Comparison of ENCODE assay signal across 8 cellular contexts in genomic region chr4:165207016-165207430, GRCh38. TPM values are rescaled to one million over a fixed set of nuclear protein-coding genes. Genes with fewer than 3 reads are reported as not detected.
DNase-seq lines count a peak whose midpoint lies in the region; ATAC-seq, FAIRE-seq and TF ChIP-seq lines count a peak whose summit lies in the region.

No MANE protein-coding gene starts in this region.

- WGBS in GM12878 (ENCODE audit: insufficient coverage, insufficient replicate concordance, low lambda C conversion rate, missing lambda C conversion rate): under 1% methylated on average over 22 of the region's 28 CpGs

- RAD21 ChIA-PET in HCT116 (lab: Charles Lee; ENCODE audit: low non-redundant PET in 1 of 2, low total read pairs in 2 of 2, uncharacterized antibody in 2 of 2, unreplicated experiment in 2 of 2) (no interaction called here), GM12878 (lab: Charles Lee; ENCODE audit: unreplicated experiment) (interaction anchor here (1.1 to 1.6 kb wide), 2 partner anchors 83 to 120 kb away, joined by 3 to 4 read pairs; partner anchors contain the start of gene MSMO1)

- H3K9ac ChIP-seq in HCT116 (ENCODE audit: low read length) (peak overlapping the region; percentile 63), GM12878 (ENCODE audit: control insufficient read depth, insufficient read depth, low read length) (peak overlapping the region; percentile 72)

- H3K27ac ChIP-seq in HCT116 (ENCODE audit: low read depth, low read length) (peak overlapping the region; percentile 66; the same call in 1 of the 2 replicates), GM12878 (ENCODE audit: control insufficient read depth, insufficient read depth) (peak overlapping the region; percentile 35; the same call in 1 of the 2 replicates)

- no peaks in the 10 kb centered on the region for H3K9me2 ChIP-seq in HCT116 (ENCODE audit: insufficient read depth)

- ATAC-seq in HCT116: peak; percentile 45; the same call in 1 of the 2 replicates
- ATAC-seq in GM12878: peak; percentile 23
- ATAC-seq in stimulated activated effector memory CD8-positive, alpha-beta T cell treated with anti-CD3 and anti-CD28 coated beads, Interleukin-12 subunit alpha, Interleukin-12 subunit beta, amount 100 ng/mL, for 72 hours: peak; percentile 9

- H3K27me3 ChIP-seq in HCT116 (ENCODE audit: insufficient read depth, low read length): no peaks in the 10 kb centered on the region
- no peaks in the 10 kb centered on the region for H3K27me3 ChIP-seq in MG63
- no peaks in the 10 kb centered on the region for H3K27me3 ChIP-seq in GM12878 (replicated peaks in 1 of 2; ENCODE audit: control insufficient read depth in 2 of 2, insufficient read depth in 2 of 2, low read length in 1 of 2)

- H4K20me1 ChIP-seq in HCT116 (ENCODE audit: insufficient read depth) (no peaks in the 10 kb centered on the region), GM12878 (ENCODE audit: control insufficient read depth, insufficient read depth) (no peaks in the 10 kb centered on the region)

- POLR2A ChIA-PET in HCT116 (lab: Charles Lee): no interaction called here
- POLR2A ChIA-PET in GM12878 (lab: Charles Lee): no interaction called here

- BruUV-seq in HCT116 (replicated peaks; lab: Mats Ljungman, UMichigan) (no TSS peak), GM12878 (replicated peaks; lab: Mats Ljungman, UMichigan) (no TSS peak)

- H3K9me3 ChIP-seq in HCT116 (ENCODE audit: control insufficient read depth in 1 of 2, insufficient read depth in 1 of 2, low read depth in 1 of 2, low read length in 2 of 2) (no peaks in the 10 kb centered on the region), MG63 (no peaks in the 10 kb centered on the region), GM12878 (replicated peaks; ENCODE audit: control insufficient read depth, insufficient read depth, low read length) (no peaks in the 10 kb centered on the region)

- H2AFZ ChIP-seq in HCT116 (ENCODE audit: low read depth, low read length, poor library complexity, severe bottlenecking) (no peak overlapping the region), GM12878 (ENCODE audit: control insufficient read depth, low read depth, low read length) (peak overlapping the region; percentile 99)

- H3K4me1 ChIP-seq in HCT116 (ENCODE audit: control insufficient read depth in 1 of 2, insufficient read depth in 2 of 2, low read length in 2 of 2) (peaks cover 10 to 35% of the 10 kb centered on the region in 2 experiments), GM12878 (ENCODE audit: control insufficient read depth, insufficient read depth, low read length) (peaks cover 9% of the 10 kb centered on the region)

- peak overlapping the region; percentile 77 to 89 for H3K4me3 ChIP-seq in HCT116 (replicated peaks in 1 of 2; ENCODE audit: low read depth in 1 of 2, low read length in 2 of 2)
- H3K4me3 ChIP-seq in MG63: peak overlapping the region; percentile 55
- H3K4me3 ChIP-seq in GM12878: peak overlapping the region; percentile 90

- no peak for TF ChIP-seq EP300 in GM12878 (IDR thresholded peaks at IDR 0.05; ENCODE audit: borderline replicate concordance in 1 of 2, control insufficient read depth in 1 of 2, low read depth in 2 of 2, low read length in 2 of 2)

- peak overlapping the region; percentile 69 for H3K27ac Mint-ChIP-seq in activated T-cell treated with anti-CD3 and anti-CD28 coated beads, Interleukin-2, amount 50 U/mL, for 24 hours
- H3K27ac Mint-ChIP-seq in stimulated activated effector memory CD8-positive, alpha-beta T cell treated with anti-CD3 and anti-CD28 coated beads, Interleukin-12 subunit alpha, Interleukin-12 subunit beta, amount 100 ng/mL, for 72 hours: peak overlapping the region; percentile 20

- H3K27me3 Mint-ChIP-seq in activated T-cell treated with anti-CD3 and anti-CD28 coated beads, Interleukin-2, amount 50 U/mL, for 24 hours: no peaks in the 10 kb centered on the region

- peak overlapping the region; percentile 85 for H3K4me3 Mint-ChIP-seq in activated T-cell treated with anti-CD3 and anti-CD28 coated beads, Interleukin-2, amount 50 U/mL, for 24 hours
- peak overlapping the region; percentile 67 for H3K4me3 Mint-ChIP-seq in stimulated activated effector memory CD8-positive, alpha-beta T cell treated with anti-CD3 and anti-CD28 coated beads, Interleukin-12 subunit alpha, Interleukin-12 subunit beta, amount 100 ng/mL, for 72 hours

- SMC1A ChIA-PET in GM12878 (lab: Charles Lee; ENCODE audit: uncharacterized antibody, unreplicated experiment): interaction anchor here (0.6 to 1.3 kb wide), 3 partner anchors 9 to 136 kb away, joined by 3 to 6 read pairs (median 3); no protein-coding TSS in a partner anchor

- no peaks in the 10 kb centered on the region for H3K9me3 Mint-ChIP-seq in activated T-cell treated with anti-CD3 and anti-CD28 coated beads, Interleukin-2, amount 50 U/mL, for 24 hours
- H3K9me3 Mint-ChIP-seq in stimulated activated effector memory CD8-positive, alpha-beta T cell treated with anti-CD3 and anti-CD28 coated beads, Interleukin-12 subunit alpha, Interleukin-12 subunit beta, amount 100 ng/mL, for 72 hours: no peaks in the 10 kb centered on the region

- FAIRE-seq in GM12878 (lab: Jason Lieb, UNC): no peak

- peaks cover 9% of the 10 kb centered on the region for H3K36me3 Mint-ChIP-seq in activated T-cell treated with anti-CD3 and anti-CD28 coated beads, Interleukin-2, amount 50 U/mL, for 24 hours (ENCODE audit: low read depth)
- peaks cover 5% of the 10 kb centered on the region for H3K36me3 Mint-ChIP-seq in stimulated activated effector memory CD8-positive, alpha-beta T cell treated with anti-CD3 and anti-CD28 coated beads, Interleukin-12 subunit alpha, Interleukin-12 subunit beta, amount 100 ng/mL, for 72 hours

- H3K79me2 ChIP-seq in HCT116 (ENCODE audit: insufficient read depth, low read length) (peaks cover 42% of the 10 kb centered on the region), GM12878 (ENCODE audit: control insufficient read depth, insufficient read depth, low read length) (peaks cover 27% of the 10 kb centered on the region)

- TF ChIP-seq RAD21 in HCT116 (IDR thresholded peaks at IDR 0.05; ENCODE audit: low read depth): no peak
- no peak for TF ChIP-seq RAD21 in GM12878 (IDR thresholded peaks at IDR 0.05; ENCODE audit: insufficient read depth, low read depth, low read length)

- H3K4me2 ChIP-seq in HCT116 (ENCODE audit: low read length): peak overlapping the region; percentile 70
- peak overlapping the region; percentile 100 for H3K4me2 ChIP-seq in GM12878 (ENCODE audit: control insufficient read depth, insufficient read depth)

- H3K36me3 ChIP-seq in HCT116 (ENCODE audit: control insufficient read depth in 1 of 2, insufficient read depth in 2 of 2, low read length in 2 of 2) (no peaks in the 10 kb centered on the region), MG63 (no peaks in the 10 kb centered on the region), GM12878 (ENCODE audit: control insufficient read depth in 2 of 2, insufficient read depth in 2 of 2, low read length in 1 of 2) (no peaks in the 10 kb centered on the region)

- TF ChIP-seq CTCF in HCT116 (IDR thresholded peaks at IDR 0.05 in 2 of 3, conservative IDR thresholded peaks at IDR 0.05 in 1 of 3; ENCODE audit: borderline replicate concordance in 1 of 3, insufficient read depth in 1 of 3, low read depth in 2 of 3, low read length in 2 of 3): no peak
- TF ChIP-seq CTCF in GM12878 (IDR thresholded peaks at IDR 0.05 in 2 of 3, conservative IDR thresholded peaks at IDR 0.05 in 1 of 3; ENCODE audit: control insufficient read depth in 2 of 3, extremely low read depth in 1 of 3, insufficient read depth in 1 of 3, low read depth in 3 of 3, low read length in 3 of 3): no peak

- H3K4me1 Mint-ChIP-seq in activated T-cell treated with anti-CD3 and anti-CD28 coated beads, Interleukin-2, amount 50 U/mL, for 24 hours (ENCODE audit: low read depth): peaks cover 66% of the 10 kb centered on the region
- peaks cover 64% of the 10 kb centered on the region for H3K4me1 Mint-ChIP-seq in stimulated activated effector memory CD8-positive, alpha-beta T cell treated with anti-CD3 and anti-CD28 coated beads, Interleukin-12 subunit alpha, Interleukin-12 subunit beta, amount 100 ng/mL, for 72 hours

- DNase-seq in activated T-cell treated with anti-CD3 and anti-CD28 coated beads, Interleukin-2, amount 50 U/mL, for 24 hours: no peak
- no peak for DNase-seq in activated T-cell treated with anti-CD3 and anti-CD28 coated beads, Interleukin-2, amount 50 U/mL, for 1 hour
- DNase-seq in HCT116 (ENCODE audit: low read depth, low spot score) (no peak), MG63 (no peak), GM12878 (ENCODE audit: low read depth, low spot score) (no peak), islet precursor cell (peak; percentile 61), cortex of kidney (lab: John Stamatoyannopoulos, UW) (no peak)
- DNase-seq in stimulated activated effector memory CD8-positive, alpha-beta T cell treated with anti-CD3 and anti-CD28 coated beads, Interleukin-12 subunit alpha, Interleukin-12 subunit beta, amount 100 ng/mL, for 72 hours (ENCODE audit: low spot score in 2 of 2): peak in 1 of 2 donors; percentile 78

- in situ Hi-C loops in GM12878 (cut with MboI): no loop called here

- no peak for TF ChIP-seq POLR2A in HCT116 (IDR thresholded peaks at IDR 0.05; ENCODE audit: borderline replicate concordance, extremely low read depth, insufficient read depth, insufficient read length)
- no peak for TF ChIP-seq POLR2A in GM12878 (IDR thresholded peaks at IDR 0.05; ENCODE audit: low read depth, low read length)

- intact Hi-C loops in HCT116 (cut with micrococcal nuclease) (loop anchor here (5.0 kb wide), 1 partner anchor 120 kb away; the partner anchor contains the start of gene MSMO1), GM12878 (cut with micrococcal nuclease; ENCODE audit: unreplicated experiment) (loop anchor here (2.0 kb wide), 1 partner anchor 120 kb away; the partner anchor contains the start of gene MSMO1)

- CTCF ChIA-PET in HCT116 (lab: Charles Lee): no interaction called here
- CTCF ChIA-PET in GM12878 (lab: Yijun Ruan, JAX): interaction anchor here (1.3 to 1.4 kb wide), 2 partner anchors 29 to 76 kb away, joined by 3 to 4 read pairs; no protein-coding TSS in a partner anchor

RNA-seq across cellular contexts. Expression of gene KLHL2, which starts 0.3 kb away (rescaled TPM):
- 24.6 TPM for total RNA-seq in HCT116 (2021; ENCODE audit: unreplicated experiment)
- 21.4 and 27.8 TPM in 2 replicates for polyA plus RNA-seq in HCT116 (2012)
- total RNA-seq in MG63 (2014; rRNA removed; shearing (Covaris generic); ENCODE audit: low replicate concordance): 4.8 and 15.0 TPM in 2 replicates
- 30.2 and 36.1 TPM in 2 replicates for total RNA-seq in GM12878 (2013; cell fraction: nucleolus; rRNA removed)
- total RNA-seq in GM12878 (2014; rRNA removed): 12.8 and 15.4 TPM in 2 replicates
- 14.6 and 15.8 TPM in 2 replicates for total RNA-seq in GM12878 (2014; rRNA removed; fragmentation: Illumina TruSeq; extraction: Trizol)
- total RNA-seq in GM12878 (2021): 15.6 and 18.9 TPM in 2 replicates
- 8.8 TPM for polyA plus RNA-seq in GM12878 (2011; ENCODE audit: low read depth)
- 22.8 and 31.2 TPM in 2 replicates for polyA plus RNA-seq in GM12878 (2011; rRNA removed)
- polyA plus RNA-seq in GM12878 (2011; cell fraction: cytosol; rRNA removed): 8.3 and 9.6 TPM in 2 replicates
- polyA plus RNA-seq in GM12878 (2011; cell fraction: nucleus; rRNA removed): 14.6 and 18.6 TPM in 2 replicates
- polyA plus RNA-seq in GM12878 (2012): 9.3 and 13.2 TPM in 2 replicates
- 12.9 and 19.2 TPM in 2 replicates for polyA plus RNA-seq in GM12878 (2014; fragmentation: Illumina TruSeq; extraction: Trizol)
- 1 to 10 TPM; 8.6 TPM for polyA plus RNA-seq in GM12878 (2014; fragmentation: Nextera tagmentation; extraction: Ambion mirVana)
- polyA plus RNA-seq in GM12878 (2014; rRNA removed): 12.4 and 17.5 TPM in 2 replicates
- polyA plus RNA-seq in GM12878 (2016; fragmentation: Nextera tagmentation; extraction: Ambion mirVana): 10 to 100 TPM in 1 of 2 experiments, 1 to 10 TPM in 1; 4.8 to 12.0 TPM
- 11.7 and 19.6 TPM in 2 replicates for polyA minus RNA-seq in GM12878 (2011; rRNA and poly(A)+ RNA removed)
- polyA minus RNA-seq in GM12878 (2011; cell fraction: cytosol; rRNA and poly(A)+ RNA removed): 4.6 and 8.0 TPM in 2 replicates
- polyA minus RNA-seq in GM12878 (2011; cell fraction: nucleus; rRNA and poly(A)+ RNA removed): 8.0 and 11.8 TPM in 2 replicates
